In the genomic region with DNA sequence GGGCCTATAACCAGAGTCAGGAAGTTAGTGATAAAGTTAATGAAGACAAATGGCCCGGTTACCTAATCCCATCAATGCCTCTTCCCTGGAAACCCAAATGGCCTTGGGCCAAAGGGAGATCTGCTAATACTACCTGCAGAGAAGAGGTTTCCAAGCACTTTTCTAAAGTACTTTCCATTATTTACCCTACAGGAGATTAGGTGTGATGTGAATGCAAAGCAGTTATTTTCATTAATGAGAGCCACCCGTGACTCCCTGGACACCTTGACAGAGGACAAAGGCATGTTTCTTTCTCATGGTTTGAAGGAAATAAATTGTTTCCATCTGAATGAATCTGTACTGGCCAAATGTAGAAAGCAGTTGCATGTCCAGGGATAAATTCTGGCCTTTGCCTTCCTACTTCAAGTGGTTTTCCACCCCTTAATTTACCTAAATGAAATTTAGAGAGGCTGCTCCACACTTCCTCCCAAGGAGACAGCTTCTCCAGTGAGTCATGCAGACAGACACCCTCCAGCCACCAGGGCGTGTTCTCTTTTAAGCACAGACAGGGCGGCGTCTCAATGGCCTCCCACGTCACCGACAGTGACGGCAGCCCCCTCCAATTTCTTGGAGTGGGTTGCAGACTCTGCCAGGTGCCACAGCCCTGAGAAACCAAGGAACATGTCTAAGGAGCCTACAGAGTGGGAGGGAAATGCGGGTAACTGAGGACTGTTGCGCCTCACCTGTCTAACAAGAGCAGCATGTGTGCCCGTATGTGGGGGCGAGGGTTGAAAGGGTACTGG, we compare ENCODE assay signal across 9 cellular contexts. TPM values are rescaled to one million over a fixed set of nuclear protein-coding genes. Genes with fewer than 3 reads are reported as not detected.
DNase-seq lines count a peak whose midpoint lies in the region; ATAC-seq, FAIRE-seq and TF ChIP-seq lines count a peak whose summit lies in the region.
"Had no signal": no experiment of that assay in that cellular context is flagged by ENCODE, and none has a peak within 500 bp of the region (broad histone marks: within the 10 kb centered on the region; RNA-seq: fewer than 3 reads in every experiment).

No MANE protein-coding gene starts in this region.

- CTCF ChIA-PET in RWPE1 (lab: Yijun Ruan, JAX), result interaction anchor here (0.6 kb wide), 2 partner anchors 114 to 296 kb away, joined by 3 to 4 read pairs; no protein-coding TSS in a partner anchor

- peak; percentile 99 for FAIRE-seq in HTR-8/SVneo (lab: Jason Lieb, UNC)

- H3K27ac ChIP-seq in RWPE1, result peak overlapping the region; percentile 84

- DNase-seq in A172 (ENCODE audit: low spot score) (peak; percentile 78), HTR-8/SVneo (ENCODE audit: insufficient read length, low spot score) (peak; percentile 88), RWPE1 (ENCODE audit: low spot score) (peak; percentile 61), hepatic stellate cell (ENCODE audit: low spot score) (peak; percentile 64), HT-29 (ENCODE audit: low spot score) (no peak), NCI-H345 treated with DMSO at 0.1 percent for 48 hours (lab: John Stamatoyannopoulos, UW; ENCODE audit: unreplicated experiment) (no peak)
- DNase-seq: NCI-H345 had no signal

- TF ChIP-seq CTCF in RWPE1 (conservative IDR thresholded peaks at IDR 0.05; ENCODE audit: low read depth), result no peak

- POLR2A ChIA-PET in RWPE1 (lab: Yijun Ruan, JAX; ENCODE audit: low non-redundant PET), result no interaction called here

- ATAC-seq in GM21367 (IDR thresholded peaks at IDR 0.05; ENCODE audit: unreplicated experiment), result no peak
- no peak for ATAC-seq in GM21390 (IDR thresholded peaks at IDR 0.05; ENCODE audit: unreplicated experiment)

RNA-seq across cellular contexts. Expression of a gene that starts 43.9 kb away (rescaled TPM):
- total RNA-seq in A172 (2014; rRNA removed; shearing (Covaris generic)), result 21.3 and 78.2 TPM in 2 replicates
- total RNA-seq in HT-29 (2014; rRNA removed; shearing (Covaris generic)), result 17.8 and 23.7 TPM in 2 replicates

Comparison
In these comparisons a context has a peak if more than half of its experiments do, and no peak if none do; other contexts are left out.
1. DNase-seq: peak in A172 (single experiment), HTR-8/SVneo (single experiment), RWPE1 (single experiment) and hepatic stellate cell (single experiment); none in HT-29 (single experiment) and NCI-H345 treated with DMSO at 0.1 percent for 48 hours (single experiment).